Comparison of ENCODE assay signal across 8 cellular contexts in the genomic region with DNA sequence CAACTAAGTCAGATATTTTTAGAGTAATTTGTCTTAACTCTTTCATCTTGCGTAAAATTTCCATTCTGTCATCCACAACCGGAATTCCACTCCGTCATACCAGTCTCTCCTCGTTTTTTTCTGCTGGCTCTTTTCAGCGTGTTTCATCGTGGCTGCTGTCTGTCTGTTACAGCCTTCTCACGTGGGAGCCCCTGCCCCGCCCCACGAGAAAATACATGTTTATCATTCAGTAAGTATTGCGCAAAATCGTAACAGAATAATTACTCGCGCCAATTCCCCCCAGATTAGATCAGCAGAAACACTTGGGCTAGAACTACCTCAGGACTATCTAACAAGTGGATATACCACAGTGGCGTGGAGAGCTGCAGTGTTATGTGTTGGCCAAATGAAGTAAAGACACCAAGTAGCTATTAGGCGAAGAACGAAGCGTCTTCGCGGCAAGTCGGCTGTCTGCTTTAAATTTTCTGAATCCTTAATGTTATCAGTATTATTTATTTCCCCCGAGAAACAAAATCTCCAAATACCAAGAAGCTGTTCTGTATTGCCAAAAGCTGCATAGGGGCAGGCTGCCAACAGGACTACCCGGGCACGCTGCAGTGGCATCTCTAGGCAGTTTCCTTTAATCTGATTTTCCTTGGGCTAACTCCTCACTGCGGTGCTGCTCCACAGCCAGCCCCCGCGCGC. TPM values are rescaled to one million over a fixed set of nuclear protein-coding genes. Genes with fewer than 3 reads are reported as not detected.
A peak's percentile ranks its signal among the peaks of the same experiment; 100 is the strongest.
DNase-seq lines count a peak whose midpoint lies in the region; ATAC-seq and TF ChIP-seq lines count a peak whose summit lies in the region.

No MANE protein-coding gene starts in this region.

- TF ChIP-seq POLR2A in Peyer's patch (IDR thresholded peaks at IDR 0.05) (no peak), prostate gland (IDR thresholded peaks at IDR 0.05) (no peak)

- H3K27ac ChIP-seq in Peyer's patch (peak overlapping the region; percentile 85 to 95 (median 90)), prostate gland (peak overlapping the region; percentile 74 to 81)

- ATAC-seq in HG03095 (IDR thresholded peaks at IDR 0.05; ENCODE audit: unreplicated experiment) (peak; percentile 3), Right ventricle myocardium superior (ENCODE audit: poor library complexity) (peak; percentile 40)

- WGBS in prostate gland = 2% methylated on average over 27 of the region's 27 CpGs

- peak in 2 of 3 experiments; percentile 37 to 75 for DNase-seq in NCI-H1417 (lab: John Stamatoyannopoulos, UW)
- DNase-seq in NCI-H1417 treated with DMSO at 0.1 percent for 48 hours (lab: John Stamatoyannopoulos, UW) = no peak
- DNase-seq in Peyer's patch = peak in 2 of 3 donors; percentile 43 to 76
- DNase-seq in Right ventricle myocardium superior = peak; percentile 79
- peak; percentile 30 for DNase-seq in prostate gland (ENCODE audit: low spot score)
- no peak for DNase-seq in cortex of kidney (lab: John Stamatoyannopoulos, UW)

- peak overlapping the region; percentile 79 for H3K27ac Mint-ChIP-seq in activated naive CD8-positive, alpha-beta T cell

- H3K4me1 ChIP-seq in Peyer's patch (peaks cover 0 to 10% (median 0%) of the 10 kb centered on the region in 4 donors), prostate gland (replicated peaks) (no peaks in the 10 kb centered on the region)

- peaks cover 30% of the 10 kb centered on the region for H3K4me1 Mint-ChIP-seq in activated naive CD8-positive, alpha-beta T cell (ENCODE audit: low read depth)

- no peaks in the 10 kb centered on the region for H3K9me3 ChIP-seq in Peyer's patch
- H3K9me3 ChIP-seq in prostate gland = no peaks in the 10 kb centered on the region

- TF ChIP-seq CTCF in Peyer's patch (IDR thresholded peaks at IDR 0.05) = peak in 1 of 6 experiments; percentile 4
- no peak for TF ChIP-seq CTCF in prostate gland (IDR thresholded peaks at IDR 0.05)

- intact Hi-C loops in Right ventricle myocardium superior (cut with DNase I) = loop anchor here (5.0 kb wide), 1 partner anchor 61 kb away; a partner anchor contains a TSS
- intact Hi-C loops in prostate gland (cut with DNase I) = loop anchor here (5.0 kb wide), 1 partner anchor 61 kb away; a partner anchor contains a TSS

- H3K27me3 ChIP-seq in Peyer's patch (no peaks in the 10 kb centered on the region), prostate gland (replicated peaks; ENCODE audit: insufficient read depth) (no peaks in the 10 kb centered on the region)

- H3K27me3 Mint-ChIP-seq in activated naive CD8-positive, alpha-beta T cell = no peaks in the 10 kb centered on the region

- H3K9me3 Mint-ChIP-seq in activated naive CD8-positive, alpha-beta T cell (ENCODE audit: low read depth) = no peaks in the 10 kb centered on the region

- H3K4me3 ChIP-seq in Peyer's patch = peak overlapping the region; percentile 79 to 96 (median 90)
- peak overlapping the region; percentile 83 to 85 for H3K4me3 ChIP-seq in prostate gland

- peak overlapping the region; percentile 95 for H3K4me3 Mint-ChIP-seq in activated naive CD8-positive, alpha-beta T cell

- no peaks in the 10 kb centered on the region for H3K36me3 Mint-ChIP-seq in activated naive CD8-positive, alpha-beta T cell

- H3K36me3 ChIP-seq in Peyer's patch (no peaks in the 10 kb centered on the region), prostate gland (no peaks in the 10 kb centered on the region)

RNA-seq across cellular contexts. Expression of a gene that starts 0.6 kb away (rescaled TPM):
- total RNA-seq in Peyer's patch = 10 to 100 TPM; 19.4 to 42.1 (median 28.7) TPM
- 28.7 TPM for total RNA-seq in Right ventricle myocardium superior
- total RNA-seq in prostate gland = 10 to 100 TPM; 32.0 to 76.1 TPM

Comparison
In these comparisons a context has a peak if more than half of its experiments do, and no peak if none do; other contexts are left out.
1. DNase-seq: peak in NCI-H1417 (2 of 3), Peyer's patch (2 of 3), Right ventricle myocardium superior (single experiment) and prostate gland (single experiment); none in NCI-H1417 treated with DMSO at 0.1 percent for 48 hours (single experiment) and cortex of kidney (single experiment).